1 cellular context compared by ENCODE assay signal in the genomic region with DNA sequence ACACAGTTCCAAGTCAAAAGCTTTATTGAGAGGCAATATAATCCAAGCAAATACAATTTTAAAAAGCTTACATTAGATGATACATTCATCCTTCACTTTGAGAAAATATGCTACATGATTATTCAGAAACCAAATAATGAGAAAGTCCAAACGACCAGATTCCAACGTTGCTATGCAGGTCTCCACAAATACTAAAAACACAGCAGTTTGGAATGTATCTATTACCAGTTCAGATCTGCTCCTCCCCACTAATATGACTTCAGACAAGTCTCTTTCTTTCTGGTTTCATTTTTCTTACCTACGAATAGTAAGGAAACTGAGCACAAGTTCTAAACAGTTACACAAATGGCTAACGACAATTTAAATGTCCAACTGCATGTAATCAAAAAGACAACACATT.
TF ChIP-seq lines count a peak whose summit lies in the region.

No MANE protein-coding gene starts in this region.

TF ChIP-seq in WTC11, 78 proteins besides CTCF, POLR2A, EP300 and RAD21 (continued from another document):
- TF ChIP-seq, protein P1, sequence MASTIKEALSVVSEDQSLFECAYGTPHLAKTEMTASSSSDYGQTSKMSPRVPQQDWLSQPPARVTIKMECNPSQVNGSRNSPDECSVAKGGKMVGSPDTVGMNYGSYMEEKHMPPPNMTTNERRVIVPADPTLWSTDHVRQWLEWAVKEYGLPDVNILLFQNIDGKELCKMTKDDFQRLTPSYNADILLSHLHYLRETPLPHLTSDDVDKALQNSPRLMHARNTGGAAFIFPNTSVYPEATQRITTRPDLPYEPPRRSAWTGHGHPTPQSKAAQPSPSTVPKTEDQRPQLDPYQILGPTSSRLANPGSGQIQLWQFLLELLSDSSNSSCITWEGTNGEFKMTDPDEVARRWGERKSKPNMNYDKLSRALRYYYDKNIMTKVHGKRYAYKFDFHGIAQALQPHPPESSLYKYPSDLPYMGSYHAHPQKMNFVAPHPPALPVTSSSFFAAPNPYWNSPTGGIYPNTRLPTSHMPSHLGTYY (CRISPR knock-in tag; IDR thresholded peaks at IDR 0.05), result no peak
- TF ChIP-seq MAX (CRISPR knock-in tag; IDR thresholded peaks at IDR 0.05) (no peak), CDX4 (CRISPR knock-in tag; IDR thresholded peaks at IDR 0.05; ENCODE audit: borderline replicate concordance) (no peak), ZNF121 (CRISPR knock-in tag; IDR thresholded peaks at IDR 0.05) (no peak), FOXJ3 (CRISPR knock-in tag; IDR thresholded peaks at IDR 0.05; ENCODE audit: borderline replicate concordance) (no peak), FOXK1 (CRISPR knock-in tag; IDR thresholded peaks at IDR 0.05) (no peak), TEAD4 (CRISPR knock-in tag; IDR thresholded peaks at IDR 0.05) (no peak), RORB (CRISPR knock-in tag; IDR thresholded peaks at IDR 0.05) (no peak)
- TF ChIP-seq, protein P2, sequence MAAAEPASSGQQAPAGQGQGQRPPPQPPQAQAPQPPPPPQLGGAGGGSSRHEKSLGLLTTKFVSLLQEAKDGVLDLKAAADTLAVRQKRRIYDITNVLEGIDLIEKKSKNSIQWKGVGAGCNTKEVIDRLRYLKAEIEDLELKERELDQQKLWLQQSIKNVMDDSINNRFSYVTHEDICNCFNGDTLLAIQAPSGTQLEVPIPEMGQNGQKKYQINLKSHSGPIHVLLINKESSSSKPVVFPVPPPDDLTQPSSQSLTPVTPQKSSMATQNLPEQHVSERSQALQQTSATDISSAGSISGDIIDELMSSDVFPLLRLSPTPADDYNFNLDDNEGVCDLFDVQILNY (CRISPR knock-in tag; IDR thresholded peaks at IDR 0.05), result no peak
TF ChIP-seq in WTC11: peak in this region for 0.
